Comparison of ENCODE assay signal across 7 cellular contexts in the genomic region with DNA sequence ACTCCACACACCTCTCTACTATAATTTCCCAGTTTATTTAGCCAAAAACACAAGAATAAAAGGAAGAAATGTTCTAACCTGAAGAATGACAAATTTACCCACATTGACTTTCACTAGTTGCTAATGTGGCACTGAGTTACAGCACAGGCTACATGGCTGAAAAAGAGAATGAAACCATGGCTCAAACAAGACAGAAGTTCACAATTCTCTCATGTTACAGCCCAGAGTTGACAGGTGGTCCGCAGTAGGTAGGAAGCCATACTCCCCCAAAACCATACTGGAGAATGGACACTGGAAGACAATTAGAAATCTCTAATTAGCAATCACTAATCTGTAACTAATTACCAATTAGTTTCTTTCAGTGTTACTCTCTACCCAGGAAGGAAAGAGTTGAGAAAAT.
"Had no signal": no experiment of that assay in that cellular context is flagged by ENCODE, and none has a peak within 500 bp of the region (broad histone marks: within the 10 kb centered on the region; RNA-seq: fewer than 3 reads in every experiment).

No MANE protein-coding gene starts in this region.

- DNase-seq: GDM1, GF-D8 had no signal

- FAIRE-seq: G401.6, GM12891, GM12892, GM18507, GM19239 had no signal
